In genomic region chr14:102461490-102462317, GRCh38 we compare ENCODE assay signal across 13 cellular contexts. TPM values are rescaled to one million over a fixed set of nuclear protein-coding genes. Genes with fewer than 3 reads are reported as not detected.
DNase-seq lines count a peak whose midpoint lies in the region; ATAC-seq and TF ChIP-seq lines count a peak whose summit lies in the region.
"Had no signal": no experiment of that assay in that cellular context is flagged by ENCODE, and none has a peak within 500 bp of the region (broad histone marks: within the 10 kb centered on the region; RNA-seq: fewer than 3 reads in every experiment).

No MANE protein-coding gene starts in this region.

- no peak overlapping the region for H3K23ac ChIP-seq in mesendoderm (ENCODE audit: low read length)

- no peaks in the 10 kb centered on the region for H3K9me3 ChIP-seq in A673 (ENCODE audit: low read depth, low read length, poor library complexity, severe bottlenecking)

- H3K4me1 ChIP-seq in A673 (ENCODE audit: insufficient read depth, low read length, poor library complexity, severe bottlenecking) (peaks cover 9% of the 10 kb centered on the region), mesendoderm (ENCODE audit: control insufficient read depth, low read depth, low read length) (no peaks in the 10 kb centered on the region)

- intact Hi-C loops in A673 (cut with micrococcal nuclease; ENCODE audit: unreplicated experiment) (no loop called here), lower leg skin (cut with DNase I; ENCODE audit: low total_unique reads) (no loop called here)

- H3K79me1 ChIP-seq in mesendoderm (ENCODE audit: low read length): no peaks in the 10 kb centered on the region

- TF ChIP-seq POLR2A in lower leg skin (IDR thresholded peaks at IDR 0.05): no peak

- H3K9ac ChIP-seq in mesendoderm (ENCODE audit: low read length): no peak overlapping the region

- TF ChIP-seq CTCF in A673 (conservative IDR thresholded peaks at IDR 0.05; ENCODE audit: low read depth, low read length) (no peak), lower leg skin (IDR thresholded peaks at IDR 0.05) (no peak)

- H3K36me3 ChIP-seq in A673 (ENCODE audit: insufficient read depth, low read length, poor library complexity, severe bottlenecking): no peaks in the 10 kb centered on the region
- H3K36me3 ChIP-seq in mesendoderm (ENCODE audit: control insufficient read depth, insufficient read depth, low read length): no peaks in the 10 kb centered on the region

- CTCF ChIA-PET in A673 (lab: Charles Lee): no interaction called here

- ATAC-seq in activated T-cell treated with anti-CD3 and anti-CD28 coated beads, Interleukin-2, amount 50 U/mL, for 4 hours: no peak
- ATAC-seq in GM21515 (IDR thresholded peaks at IDR 0.05; ENCODE audit: unreplicated experiment) (no peak), GM19455 (IDR thresholded peaks at IDR 0.05; ENCODE audit: unreplicated experiment) (no peak)

- H3K4me3 ChIP-seq in A673 (ENCODE audit: low read depth, low read length, poor library complexity, severe bottlenecking) (no peak overlapping the region), mesendoderm (ENCODE audit: low read length) (no peak overlapping the region), lower leg skin (ENCODE audit: low read depth, poor library complexity, severe bottlenecking) (no peak overlapping the region)
- H3K4me3 ChIP-seq: coronary artery had no signal

- DNase-seq in A673 (ENCODE audit: low spot score): no peak
- DNase-seq in KBM-7: peak; percentile 16
- DNase-seq in caudate nucleus (lab: John Stamatoyannopoulos, UW): peak in 2 of 61 donors; percentile 31 to 39
- DNase-seq in mesendoderm: peak; percentile 24
- DNase-seq in activated T-cell treated with anti-CD3 and anti-CD28 coated beads, Interleukin-2, amount 50 U/mL, for 4 hours: no peak
- DNase-seq in lower leg skin (ENCODE audit: low spot score in 2 of 2): no peak
- DNase-seq: activated CD4-positive, alpha-beta T cell treated with anti-CD3 and anti-CD28 coated beads, Interleukin-2, amount 50 U/mL, for 4 hours; NCI-H187 treated with DMSO at 0.1 percent for 48 hours; NCI-H524 treated with DMSO at 0.1 percent for 48 hours; nephron progenitor cell had no signal

- no peak overlapping the region for H2AK5ac ChIP-seq in mesendoderm (ENCODE audit: low read length)

- no peaks in the 10 kb centered on the region for H3K4me1 Mint-ChIP-seq in activated T-cell treated with anti-CD3 and anti-CD28 coated beads, Interleukin-2, amount 50 U/mL, for 4 hours (ENCODE audit: low read depth)

- in situ Hi-C loops in KBM-7 (cut with MboI; ENCODE audit: low pct_unique_long_range_greater_than_20kb, low sequenced_read_pairs): no loop called here

- no peaks in the 10 kb centered on the region for H3K79me2 ChIP-seq in mesendoderm (ENCODE audit: control insufficient read depth, insufficient read depth, low read length)

- no peak overlapping the region for H3K56ac ChIP-seq in mesendoderm (ENCODE audit: low read length)

- H3K18ac ChIP-seq in mesendoderm (ENCODE audit: low read length): no peak overlapping the region

- H3K36me3 Mint-ChIP-seq in activated T-cell treated with anti-CD3 and anti-CD28 coated beads, Interleukin-2, amount 50 U/mL, for 4 hours (ENCODE audit: insufficient read depth): peaks cover 11% of the 10 kb centered on the region

- no peak overlapping the region for H2BK15ac ChIP-seq in mesendoderm (replicated peaks; ENCODE audit: low read depth)

- no peak overlapping the region for H4K5ac ChIP-seq in mesendoderm (ENCODE audit: low read length)

- no peaks in the 10 kb centered on the region for H3K27me3 Mint-ChIP-seq in activated T-cell treated with anti-CD3 and anti-CD28 coated beads, Interleukin-2, amount 50 U/mL, for 4 hours (ENCODE audit: low read depth)

- no peak overlapping the region for H3K4ac ChIP-seq in mesendoderm (ENCODE audit: low read depth, low read length)

- no TSS peak for BruUV-seq in A673 (replicated peaks; lab: Mats Ljungman, UMichigan)

- H3K27ac ChIP-seq in A673 (ENCODE audit: low read depth, low read length, poor library complexity, severe bottlenecking): peak overlapping the region; percentile 13
- peak overlapping the region; percentile 42 for H3K27ac ChIP-seq in caudate nucleus (ENCODE audit: low read depth, low read length)
- H3K27ac ChIP-seq in mesendoderm (ENCODE audit: low read depth, low read length): no peak overlapping the region
- H3K27ac ChIP-seq: coronary artery had no signal

- no peaks in the 10 kb centered on the region for H3K27me3 ChIP-seq in A673 (replicated peaks; ENCODE audit: insufficient read depth, low read depth, low read length, poor library complexity)
- H3K27me3 ChIP-seq in mesendoderm (ENCODE audit: insufficient read depth, low read length, poor library complexity): no peaks in the 10 kb centered on the region

- H2BK5ac ChIP-seq in mesendoderm (ENCODE audit: low read length): no peak overlapping the region

- WGBS in mesendoderm (ENCODE audit: extremely low coverage, insufficient coverage, low lambda C conversion rate): no CpG with 5 or more reads among the region's 14 CpGs
- WGBS in lower leg skin, 2 donors: 74 to 79% methylated on average over 14 of the region's 14 CpGs

- no peak overlapping the region for H3K4me2 ChIP-seq in mesendoderm (ENCODE audit: low read length)

- no peak overlapping the region for H4K8ac ChIP-seq in mesendoderm (ENCODE audit: low read depth, low read length)

- H3K9me3 Mint-ChIP-seq in activated T-cell treated with anti-CD3 and anti-CD28 coated beads, Interleukin-2, amount 50 U/mL, for 4 hours: no peaks in the 10 kb centered on the region
- H3K9me3 Mint-ChIP-seq: nephron progenitor cell had no signal

- POLR2A ChIA-PET in A673 (lab: Charles Lee; ENCODE audit: low non-redundant PET): no interaction called here

- H3K4me3 Mint-ChIP-seq in activated T-cell treated with anti-CD3 and anti-CD28 coated beads, Interleukin-2, amount 50 U/mL, for 4 hours: no peak overlapping the region
- H3K4me3 Mint-ChIP-seq: nephron progenitor cell had no signal

- H2BK120ac ChIP-seq in mesendoderm (ENCODE audit: low read depth, low read length): no peak overlapping the region

RNA-seq across cellular contexts. Expression of gene ANKRD9, which starts 47.9 kb away (rescaled TPM):
- total RNA-seq in A673 (2021) (28.0 and 35.9 TPM in 2 replicates), lower leg skin (100 to 1,000 TPM in 1 of 4 donors, 10 to 100 TPM in 3; 64.6 to 135 (median 69.4) TPM)
- 7.0 TPM for polyA plus RNA-seq in mesendoderm (2013, experiment 1 of 2)
- 6.6 TPM for polyA plus RNA-seq in mesendoderm (2013, experiment 2 of 2)
- 10 to 100 TPM in 1 of 3 donors, 1 to 10 TPM in 2; 6.7 to 11.0 (median 8.7) TPM for total RNA-seq in activated T-cell treated with anti-CD3 and anti-CD28 coated beads, Interleukin-2, amount 50 U/mL, for 4 hours

Comparison
In these comparisons a context has a peak if more than half of its experiments do, and no peak if none do; other contexts are left out.
1. DNase-seq: peak in KBM-7 (single experiment) and mesendoderm (single experiment); none in A673 (single experiment), activated T-cell treated with anti-CD3 and anti-CD28 coated beads, Interleukin-2, amount 50 U/mL, for 4 hours (single experiment) and lower leg skin (0 of 2).